ENCODE assay signal across 25 cellular contexts in the genomic region with DNA sequence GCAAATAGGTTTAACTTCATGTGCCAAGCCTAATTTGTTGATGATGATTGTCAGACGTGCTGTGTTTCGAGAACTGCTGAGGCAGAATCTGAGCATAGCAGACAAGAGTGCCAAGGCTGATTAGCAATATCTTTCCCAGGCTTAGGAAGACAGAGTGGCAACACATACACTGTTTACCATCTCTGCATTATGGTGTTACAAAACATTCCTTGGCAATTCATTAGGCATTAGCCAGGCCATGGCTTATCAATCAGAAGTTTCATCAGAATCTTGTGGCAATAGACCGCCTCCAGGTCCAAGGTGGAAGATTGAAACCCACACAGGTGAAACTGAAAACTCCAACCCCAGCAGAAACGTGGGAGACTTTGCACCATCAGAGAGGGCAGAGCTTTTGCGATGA.
"Had no signal": no experiment of that assay in that cellular context is flagged by ENCODE, and none has a peak within 500 bp of the region (broad histone marks: within the 10 kb centered on the region; RNA-seq: fewer than 3 reads in every experiment).

No MANE protein-coding gene starts in this region.

- H3K4me1 Mint-ChIP-seq: nephron progenitor cell had no signal

- H3K27ac ChIP-seq: dorsolateral prefrontal cortex, gastrocnemius medialis, left lung, ovary, psoas muscle, skin epidermis, spleen, testis, tibial artery had no signal

- H3K4me1 ChIP-seq: gastrocnemius medialis, psoas muscle, testis, tibial artery had no signal

- DNase-seq: dorsolateral prefrontal cortex; effector CD4-positive, alpha-beta T cell; foreskin fibroblast; gastrocnemius medialis; head of caudate nucleus; kidney; left lung; mesenchymal stem cell; mucosa of descending colon; naive B cell; nephron progenitor cell; occipital lobe; ovary; posterior cingulate gyrus; psoas muscle; right cardiac atrium; spleen; stimulated activated CD4-positive, alpha-beta T cell treated with anti-CD3 and anti-CD28 coated beads, Interleukin-2, amount 100 ng/mL, for 48 hours; stimulated activated naive CD4-positive, alpha-beta T cell treated with Interleukin-2 at 50 U/mL for 16 hours; substantia nigra; testis; tibial artery had no signal

- H3K36me3 Mint-ChIP-seq: mesothelial cell of epicardium, type B pancreatic cell had no signal

- H3K27ac Mint-ChIP-seq: mesothelial cell of epicardium, naive B cell, nephron progenitor cell, type B pancreatic cell had no signal

- H3K9me3 ChIP-seq: gastrocnemius medialis, mucosa of descending colon, ovary, psoas muscle, testis had no signal

- H3K4me3 Mint-ChIP-seq: mesothelial cell of epicardium, naive B cell, nephron progenitor cell, type B pancreatic cell had no signal

- H3K4me3 ChIP-seq: dorsolateral prefrontal cortex, gastrocnemius medialis, left lung, mucosa of descending colon, ovary, psoas muscle, skin epidermis, spleen, testis, tibial artery had no signal

- H3K36me3 ChIP-seq: gastrocnemius medialis, ovary, tibial artery had no signal

- ATAC-seq: gastrocnemius medialis, left lung, mucosa of descending colon, psoas muscle, right cardiac atrium had no signal

- H3K27me3 ChIP-seq: dorsolateral prefrontal cortex, gastrocnemius medialis, left lung, ovary, spleen, testis, tibial artery had no signal
